In the genomic region with DNA sequence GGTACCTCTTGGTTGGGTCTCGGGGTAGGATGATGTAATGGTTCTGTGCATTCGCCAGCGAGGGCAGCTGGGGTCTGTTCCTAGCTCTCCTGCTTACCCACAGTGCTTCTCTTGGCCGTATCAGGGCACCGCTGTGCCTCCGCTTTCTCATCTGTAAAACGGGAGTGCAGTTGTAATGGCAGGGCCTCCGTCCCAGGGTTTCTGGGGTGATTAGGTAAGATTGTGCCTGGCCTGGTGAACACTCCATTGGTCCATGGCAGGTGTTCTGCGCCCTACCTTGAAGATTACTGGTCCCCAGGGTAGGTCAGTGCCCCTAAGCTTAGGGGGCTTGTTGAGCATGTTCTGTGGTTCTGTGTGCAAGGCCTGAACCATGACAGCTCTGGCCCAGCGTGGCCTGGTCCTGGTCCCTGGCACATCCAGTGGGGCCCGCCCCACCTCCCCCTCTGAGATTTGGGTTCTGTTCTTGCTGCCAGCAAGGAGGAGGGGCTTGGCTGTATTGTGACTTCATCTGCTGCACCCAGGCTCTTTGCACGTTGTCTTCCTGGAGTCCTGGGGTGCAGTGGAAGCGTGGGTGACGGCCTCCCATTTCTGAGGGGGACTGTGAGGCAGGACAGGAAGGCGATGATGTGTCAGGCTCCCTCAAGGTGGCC, we compare ENCODE assay signal across 12 cellular contexts. TPM values are rescaled to one million over a fixed set of nuclear protein-coding genes. Genes with fewer than 3 reads are reported as not detected.
A peak's percentile ranks its signal among the peaks of the same experiment; 100 is the strongest.
DNase-seq lines count a peak whose midpoint lies in the region; ATAC-seq and TF ChIP-seq lines count a peak whose summit lies in the region.
"Had no signal": no experiment of that assay in that cellular context is flagged by ENCODE, and none has a peak within 500 bp of the region (broad histone marks: within the 10 kb centered on the region; RNA-seq: fewer than 3 reads in every experiment).

No MANE protein-coding gene starts in this region.

- POLR2A ChIA-PET in A673 (lab: Charles Lee; ENCODE audit: low non-redundant PET), result no interaction called here

- ATAC-seq in activated T-helper 17 cell treated with anti-CD3 and anti-CD28 coated beads, Interleukin-2, amount 50 U/mL, for 72 hours (replicated peaks), result no peak

- intact Hi-C loops in A673 (cut with micrococcal nuclease; ENCODE audit: unreplicated experiment), result no loop called here

- no peaks in the 10 kb centered on the region for H3K9me3 ChIP-seq in A673 (ENCODE audit: low read depth, low read length, poor library complexity, severe bottlenecking)
- H3K9me3 ChIP-seq in tibial nerve, result no peaks in the 10 kb centered on the region
- H3K9me3 ChIP-seq: neutrophil had no signal

- H3K36me3 Mint-ChIP-seq in activated T-helper 17 cell treated with anti-CD3 and anti-CD28 coated beads, Interleukin-2, amount 50 U/mL, for 72 hours (ENCODE audit: low read depth), result no peaks in the 10 kb centered on the region

- WGBS in mesendoderm (ENCODE audit: extremely low coverage, insufficient coverage, low lambda C conversion rate), result no CpG with 5 or more reads among the region's 15 CpGs
- WGBS in tibial nerve, 2 donors, result 76 to 88% methylated on average over 13 to 15 of the region's 15 CpGs

- no peaks in the 10 kb centered on the region for H3K27me3 Mint-ChIP-seq in activated T-helper 17 cell treated with anti-CD3 and anti-CD28 coated beads, Interleukin-2, amount 50 U/mL, for 72 hours

- H3K4me1 Mint-ChIP-seq in activated T-helper 17 cell treated with anti-CD3 and anti-CD28 coated beads, Interleukin-2, amount 50 U/mL, for 72 hours, result peaks cover 11% of the 10 kb centered on the region

- H3K27ac Mint-ChIP-seq in activated T-helper 17 cell treated with anti-CD3 and anti-CD28 coated beads, Interleukin-2, amount 50 U/mL, for 72 hours, result peak overlapping the region; percentile 90

- H3K79me2 ChIP-seq in mesendoderm (ENCODE audit: control insufficient read depth, insufficient read depth, low read length), result no peaks in the 10 kb centered on the region

- H2AK5ac ChIP-seq in mesendoderm (ENCODE audit: low read length), result no peak overlapping the region

- H3K4me1 ChIP-seq in A673 (ENCODE audit: insufficient read depth, low read length, poor library complexity, severe bottlenecking), result peaks cover 29% of the 10 kb centered on the region
- H3K4me1 ChIP-seq in mesendoderm (ENCODE audit: control insufficient read depth, low read depth, low read length), result peaks cover 27% of the 10 kb centered on the region
- H3K4me1 ChIP-seq in tibial nerve, result peaks cover 0 to 13% (median 8%) of the 10 kb centered on the region in 4 donors

- peak overlapping the region; percentile 30 for H3K56ac ChIP-seq in mesendoderm (ENCODE audit: low read length)

- H3K4me2 ChIP-seq in mesendoderm (ENCODE audit: low read length), result no peak overlapping the region

- no peak overlapping the region for H3K23ac ChIP-seq in mesendoderm (ENCODE audit: low read length)

- TF ChIP-seq POLR2A in tibial nerve (IDR thresholded peaks at IDR 0.05), result no peak

- H3K36me3 ChIP-seq in A673 (ENCODE audit: insufficient read depth, low read length, poor library complexity, severe bottlenecking) (no peaks in the 10 kb centered on the region), mesendoderm (ENCODE audit: control insufficient read depth, insufficient read depth, low read length) (no peaks in the 10 kb centered on the region), tibial nerve (no peaks in the 10 kb centered on the region)
- H3K36me3 ChIP-seq: neutrophil had no signal

- DNase-seq in A673 (ENCODE audit: low spot score) (no peak), mesendoderm (no peak), tibial nerve (ENCODE audit: low spot score in 2 of 2) (no peak), NOMO-1 (lab: John Stamatoyannopoulos, UW; ENCODE audit: unreplicated experiment in 2 of 2) (no peak)
- DNase-seq in activated naive CD4-positive, alpha-beta T cell treated with anti-CD3 and anti-CD28 coated beads, Interleukin-2, amount 50 U/mL, for 16 hours, result no peak
- DNase-seq: activated naive CD4-positive, alpha-beta T cell treated with Interleukin-2 at 50 U/mL for 16 hours; DMS79; NCI-H1417 treated with DMSO at 0.1 percent for 48 hours; NCI-H748 treated with DMSO at 0.1 percent for 48 hours; SHP77 had no signal

- H3K27ac ChIP-seq in A673 (ENCODE audit: low read depth, low read length, poor library complexity, severe bottlenecking) (peak overlapping the region; percentile 22), mesendoderm (ENCODE audit: low read depth, low read length) (no peak overlapping the region), tibial nerve (peak overlapping the region in 1 of 4 donors; percentile 37)
- H3K27ac ChIP-seq: neutrophil had no signal

- no peak overlapping the region for H2BK15ac ChIP-seq in mesendoderm (replicated peaks; ENCODE audit: low read depth)

- H3K4me3 Mint-ChIP-seq in activated T-helper 17 cell treated with anti-CD3 and anti-CD28 coated beads, Interleukin-2, amount 50 U/mL, for 72 hours, result peak overlapping the region; percentile 52

- no peak overlapping the region for H3K18ac ChIP-seq in mesendoderm (ENCODE audit: low read length)

- no peaks in the 10 kb centered on the region for H3K9me3 Mint-ChIP-seq in activated T-helper 17 cell treated with anti-CD3 and anti-CD28 coated beads, Interleukin-2, amount 50 U/mL, for 72 hours

- H3K27me3 ChIP-seq in A673 (replicated peaks; ENCODE audit: insufficient read depth, low read depth, low read length, poor library complexity) (no peaks in the 10 kb centered on the region), mesendoderm (ENCODE audit: insufficient read depth, low read length, poor library complexity) (no peaks in the 10 kb centered on the region), tibial nerve (peaks cover 0 to 5% of the 10 kb centered on the region in 2 donors)

- H3K4me3 ChIP-seq in A673 (ENCODE audit: low read depth, low read length, poor library complexity, severe bottlenecking) (no peak overlapping the region), mesendoderm (ENCODE audit: low read length) (no peak overlapping the region), tibial nerve (no peak overlapping the region)

- peaks cover 2% of the 10 kb centered on the region for H3K79me1 ChIP-seq in mesendoderm (ENCODE audit: low read length)

- no TSS peak for BruUV-seq in A673 (replicated peaks; lab: Mats Ljungman, UMichigan)

- H3K4ac ChIP-seq in mesendoderm (ENCODE audit: low read depth, low read length), result no peak overlapping the region

- H4K8ac ChIP-seq in mesendoderm (ENCODE audit: low read depth, low read length), result no peak overlapping the region

- no peak overlapping the region for H3K9ac ChIP-seq in mesendoderm (ENCODE audit: low read length)

- no peak for TF ChIP-seq EP300 in tibial nerve (IDR thresholded peaks at IDR 0.05)

- no peak overlapping the region for H2BK5ac ChIP-seq in mesendoderm (ENCODE audit: low read length)

- no peak overlapping the region for H2BK120ac ChIP-seq in mesendoderm (ENCODE audit: low read depth, low read length)

- H4K5ac ChIP-seq in mesendoderm (ENCODE audit: low read length), result no peak overlapping the region

- TF ChIP-seq CTCF in A673 (conservative IDR thresholded peaks at IDR 0.05; ENCODE audit: low read depth, low read length) (no peak), tibial nerve (IDR thresholded peaks at IDR 0.05) (no peak)

- CTCF ChIA-PET in A673 (lab: Charles Lee), result no interaction called here

RNA-seq across cellular contexts. Expression of a gene that starts 4.9 kb away (rescaled TPM):
- total RNA-seq in A673 (2021) (11.2 and 14.6 TPM in 2 replicates), tibial nerve (1 to 10 TPM; 1.0 to 7.5 (median 2.1) TPM)
- total RNA-seq in activated T-helper 17 cell treated with anti-CD3 and anti-CD28 coated beads, Interleukin-2, amount 50 U/mL, for 72 hours, result 1 to 10 TPM; 1.2 to 5.9 TPM
- 3.0 TPM for polyA plus RNA-seq in mesendoderm (2013, experiment 1 of 2)
- polyA plus RNA-seq in mesendoderm (2013, experiment 2 of 2), result 2.6 TPM

RNA-seq across cellular contexts. Expression of a gene that starts 35.1 kb away (rescaled TPM):
- total RNA-seq in A673 (2021) (138 and 139 TPM in 2 replicates), tibial nerve (10 to 100 TPM; 21.9 to 56.7 (median 45.2) TPM)
- 100 to 1,000 TPM; 135 to 156 TPM for total RNA-seq in activated T-helper 17 cell treated with anti-CD3 and anti-CD28 coated beads, Interleukin-2, amount 50 U/mL, for 72 hours
- polyA plus RNA-seq in mesendoderm (2013, experiment 1 of 2), result 285 TPM
- 285 TPM for polyA plus RNA-seq in mesendoderm (2013, experiment 2 of 2)

RNA-seq across cellular contexts. Expression of a gene that starts 35.4 kb away (rescaled TPM):
- 140 and 152 TPM in 2 replicates for total RNA-seq in A673 (2021)
- total RNA-seq in activated T-helper 17 cell treated with anti-CD3 and anti-CD28 coated beads, Interleukin-2, amount 50 U/mL, for 72 hours, result 100 to 1,000 TPM in 1 of 2 donors, 10 to 100 TPM in 1; 72.6 to 133 TPM
- polyA plus RNA-seq in mesendoderm (2013, experiment 1 of 2), result 74.6 TPM
- polyA plus RNA-seq in mesendoderm (2013, experiment 2 of 2), result 75.1 TPM
- 10 to 100 TPM in 1 of 4 donors, 1 to 10 TPM in 3; 4.5 to 11.0 (median 4.6) TPM for total RNA-seq in tibial nerve

RNA-seq across cellular contexts. Expression of a gene that starts 59.5 kb away (rescaled TPM):
- total RNA-seq in A673 (2021) (442 and 490 TPM in 2 replicates), tibial nerve (10 to 100 TPM; 33.7 to 61.6 (median 47.0) TPM)
- 10 to 100 TPM in 1 of 2 donors, 1 to 10 TPM in 1; 5.6 to 22.9 TPM for total RNA-seq in activated T-helper 17 cell treated with anti-CD3 and anti-CD28 coated beads, Interleukin-2, amount 50 U/mL, for 72 hours
- polyA plus RNA-seq in mesendoderm (2013, experiment 1 of 2), result 104 TPM
- 102 TPM for polyA plus RNA-seq in mesendoderm (2013, experiment 2 of 2)

Comparison
In these comparisons a context has a peak if more than half of its experiments do, and no peak if none do; other contexts are left out.
1. RNA of a gene that starts 35.4 kb away (total RNA-seq): 140 to 152 TPM in A673 and 72.6 to 133 TPM in activated T-helper 17 cell treated with anti-CD3 and anti-CD28 coated beads, Interleukin-2, amount 50 U/mL, for 72 hours; 4.5 to 11.0 TPM in tibial nerve; every median in the first group is over 4 times any median in the second.